ENCODE assay signal across 7 cellular contexts in genomic region chr1:201719812-201720521, GRCh38.
DNase-seq lines count a peak whose midpoint lies in the region; ATAC-seq and TF ChIP-seq lines count a peak whose summit lies in the region.

No MANE protein-coding gene starts in this region.

- H3K4me1 ChIP-seq in endocrine pancreas (ENCODE audit: control insufficient read depth, insufficient read depth, low read length) (peaks cover 12% of the 10 kb centered on the region), upper lobe of right lung (peaks cover 52% of the 10 kb centered on the region)

- ATAC-seq in upper lobe of right lung, result no peak

- H3K36me3 ChIP-seq in endocrine pancreas (ENCODE audit: control insufficient read depth, insufficient read depth, low read length) (peaks cover 4% of the 10 kb centered on the region), upper lobe of right lung (no peaks in the 10 kb centered on the region)

- peak overlapping the region; percentile 70 for H3K27ac ChIP-seq in upper lobe of right lung

- peak overlapping the region; percentile 31 for H3K9ac ChIP-seq in endocrine pancreas (ENCODE audit: control insufficient read depth, insufficient read depth, low read length)

- no peak overlapping the region for H3K4me3 ChIP-seq in endocrine pancreas (ENCODE audit: control insufficient read depth, insufficient read depth, low read length)
- H3K4me3 ChIP-seq in upper lobe of right lung, result no peak overlapping the region

- in situ Hi-C loops in GM13976 (cut with MboI; ENCODE audit: low sequenced_read_pairs, unreplicated experiment), result loop anchor here (10.0 kb wide), 1 partner anchor 65 kb away; no protein-coding TSS in a partner anchor

- TF ChIP-seq CTCF in upper lobe of right lung (IDR thresholded peaks at IDR 0.05), result no peak
- no peak for TF ChIP-seq CTCF in GM13976 (IDR thresholded peaks at IDR 0.05; ENCODE audit: borderline replicate concordance, control extremely low read depth, extremely low read depth, insufficient read depth, missing control alignments)

- H3K9me3 ChIP-seq in endocrine pancreas (ENCODE audit: control insufficient read depth, low read length) (no peaks in the 10 kb centered on the region), upper lobe of right lung (no peaks in the 10 kb centered on the region)

- no peaks in the 10 kb centered on the region for H3K27me3 ChIP-seq in endocrine pancreas (ENCODE audit: control insufficient read depth, insufficient read depth, low read length)
- no peaks in the 10 kb centered on the region for H3K27me3 ChIP-seq in upper lobe of right lung

- intact Hi-C loops in upper lobe of right lung (cut with DNase I), result no loop called here

- DNase-seq in NCI-H2227 (lab: John Stamatoyannopoulos, UW; ENCODE audit: unreplicated experiment) (peak; percentile 57), midbrain (lab: John Stamatoyannopoulos, UW) (peak; percentile 85), upper lobe of right lung (no peak), NCI-H226 (no peak), NOMO-1 (lab: John Stamatoyannopoulos, UW; ENCODE audit: unreplicated experiment in 2 of 2) (no peak), GM13976 (ENCODE audit: low spot score) (no peak)

Comparison
In these comparisons a context has a peak if more than half of its experiments do, and no peak if none do; other contexts are left out.
1. DNase-seq: peak in NCI-H2227 (single experiment) and midbrain (single experiment); none in upper lobe of right lung (single experiment), NCI-H226 (single experiment), NOMO-1 (0 of 2) and GM13976 (single experiment).